ENCODE assay signal across 21 cellular contexts in genomic region chr5:177234761-177235315, GRCh38.
"Had no signal": no experiment of that assay in that cellular context is flagged by ENCODE, and none has a peak within 500 bp of the region (broad histone marks: within the 10 kb centered on the region; RNA-seq: fewer than 3 reads in every experiment).

No MANE protein-coding gene starts in this region.

- DNase-seq: activated B cell treated with CpG ODN at 0.5 μM for 24 hours; activated CD4-positive, alpha-beta T cell treated with anti-CD3 and anti-CD28 coated beads for 4 hours; activated CD8-positive, alpha-beta T cell treated with anti-CD3 and anti-CD28 coated beads for 36 hours; activated naive CD4-positive, alpha-beta T cell treated with anti-CD3 and anti-CD28 coated beads for 36 hours; activated T-cell treated with anti-CD3 and anti-CD28 coated beads, Interleukin-2, amount 50 U/mL, for 1 hour; effector CD8-positive, alpha-beta T cell; hippocampal formation; left cardiac atrium; occipital lobe; stimulated activated CD4-positive, alpha-beta T cell treated with anti-CD3 and anti-CD28 coated beads, Interleukin-2, amount 100 ng/mL, for 24 hours; stimulated activated naive CD8-positive, alpha-beta T cell treated with anti-CD3 and anti-CD28 coated beads, Interleukin-15, Interleukin-2, amounts not matched to agents 100 U/mL and 50 U/mL, for 24 hours; substantia nigra; SW 1271; tibial artery had no signal

- H3K9me3 Mint-ChIP-seq: activated B cell treated with CpG ODN at 0.5 μM for 24 hours; activated CD8-positive, alpha-beta T cell treated with anti-CD3 and anti-CD28 coated beads for 36 hours; activated naive CD4-positive, alpha-beta T cell treated with anti-CD3 and anti-CD28 coated beads for 36 hours; dendritic cell treated with granulocyte-macrophage colony-stimulating factor and Interleukin-4, amounts not matched to agents 40 ng/mL and 50 ng/mL, for 4 days; nephron; T-helper 2 cell treated with Interferon-gamma antibody and Interleukin-4, amounts not matched to agents 5 μg/mL and 100 μg/mL, for 36 hours had no signal

- H3K27me3 ChIP-seq: ascending aorta, breast epithelium, esophagus muscularis mucosa, tibial artery had no signal

- H3K9me3 ChIP-seq: ascending aorta, breast epithelium, esophagus muscularis mucosa, tibial artery had no signal

- H3K4me3 ChIP-seq: ascending aorta, breast epithelium, esophagus muscularis mucosa, tibial artery had no signal

- H3K27ac ChIP-seq: ascending aorta, breast epithelium, esophagus muscularis mucosa, tibial artery had no signal

- H3K4me1 ChIP-seq: breast epithelium had no signal

- H3K27me3 Mint-ChIP-seq: activated B cell treated with CpG ODN at 0.5 μM for 24 hours; activated CD8-positive, alpha-beta T cell treated with anti-CD3 and anti-CD28 coated beads for 36 hours; dendritic cell treated with granulocyte-macrophage colony-stimulating factor and Interleukin-4, amounts not matched to agents 40 ng/mL and 50 ng/mL, for 4 days; progenitor cell of endocrine pancreas had no signal

- H3K27ac Mint-ChIP-seq: activated B cell treated with CpG ODN at 0.5 μM for 24 hours; activated CD8-positive, alpha-beta T cell treated with anti-CD3 and anti-CD28 coated beads for 36 hours; activated naive CD4-positive, alpha-beta T cell treated with anti-CD3 and anti-CD28 coated beads for 36 hours; dendritic cell treated with granulocyte-macrophage colony-stimulating factor and Interleukin-4, amounts not matched to agents 40 ng/mL and 50 ng/mL, for 4 days; T-helper 2 cell treated with Interferon-gamma antibody and Interleukin-4, amounts not matched to agents 5 μg/mL and 100 μg/mL, for 36 hours had no signal

- ATAC-seq: activated CD8-positive, alpha-beta T cell treated with anti-CD3 and anti-CD28 coated beads for 36 hours; left cardiac atrium; stimulated activated naive CD8-positive, alpha-beta T cell treated with anti-CD3 and anti-CD28 coated beads, Interleukin-15, Interleukin-2, amounts not matched to agents 100 U/mL and 50 U/mL, for 24 hours had no signal

- H3K4me3 Mint-ChIP-seq: activated B cell treated with CpG ODN at 0.5 μM for 24 hours; activated CD8-positive, alpha-beta T cell treated with anti-CD3 and anti-CD28 coated beads for 36 hours; activated naive CD4-positive, alpha-beta T cell treated with anti-CD3 and anti-CD28 coated beads for 36 hours; dendritic cell treated with granulocyte-macrophage colony-stimulating factor and Interleukin-4, amounts not matched to agents 40 ng/mL and 50 ng/mL, for 4 days; nephron; T-helper 2 cell treated with Interferon-gamma antibody and Interleukin-4, amounts not matched to agents 5 μg/mL and 100 μg/mL, for 36 hours had no signal
